Comparison of ENCODE assay signal across 10 cellular contexts in the genomic region with DNA sequence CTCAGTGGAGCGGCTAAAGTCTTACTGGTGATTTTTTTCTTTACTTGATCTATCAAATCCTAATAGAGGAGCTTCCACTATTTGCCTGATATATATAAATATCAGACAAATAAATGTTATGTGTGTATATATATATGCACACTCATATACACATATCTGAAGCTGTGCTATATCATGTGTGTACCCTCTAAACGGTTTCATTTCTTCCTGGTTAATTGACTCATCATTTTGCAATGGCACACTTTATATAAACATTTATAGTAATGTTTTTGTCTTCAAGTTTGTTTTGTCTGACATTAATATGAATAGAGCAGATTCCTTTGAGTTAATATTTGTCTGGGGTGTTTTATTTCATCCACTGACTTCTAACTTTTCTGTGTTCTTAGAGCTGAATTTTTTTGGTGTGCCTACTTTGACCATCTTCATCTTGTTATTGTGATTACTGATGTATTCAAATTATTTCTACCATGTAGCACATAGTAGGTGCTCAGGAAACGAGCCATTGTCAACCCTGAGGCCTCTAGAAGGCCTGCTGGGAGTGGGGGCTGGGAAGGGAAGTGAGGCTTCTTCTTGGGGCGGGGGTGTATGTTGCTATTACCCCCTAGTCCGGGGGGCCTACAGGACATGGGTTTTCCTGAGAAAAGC.
A peak's percentile ranks its signal among the peaks of the same experiment; 100 is the strongest.
DNase-seq lines count a peak whose midpoint lies in the region; ATAC-seq and TF ChIP-seq lines count a peak whose summit lies in the region.
"Had no signal": no experiment of that assay in that cellular context is flagged by ENCODE, and none has a peak within 500 bp of the region (broad histone marks: within the 10 kb centered on the region; RNA-seq: fewer than 3 reads in every experiment).

No MANE protein-coding gene starts in this region.

- H3K4me1 Mint-ChIP-seq in T-cell, result peaks cover 9 to 22% (median 16%) of the 10 kb centered on the region in 3 donors
- H3K4me1 Mint-ChIP-seq in effector memory CD8-positive, alpha-beta T cell (ENCODE audit: low read depth in 2 of 2), result peaks cover 0 to 3% of the 10 kb centered on the region in 2 donors

- no peaks in the 10 kb centered on the region for H3K9me2 ChIP-seq in DOHH2 (replicated peaks; ENCODE audit: control insufficient read depth, low read length)

- H3K9me3 ChIP-seq in DOHH2 (ENCODE audit: control insufficient read depth, insufficient read depth, low read length), result no peaks in the 10 kb centered on the region

- no peaks in the 10 kb centered on the region for H4K20me1 ChIP-seq in DOHH2 (ENCODE audit: control insufficient read depth, insufficient read depth, low read depth, low read length)

- ATAC-seq in T-cell (replicated peaks in 1 of 4) (no peak), GM21825 (IDR thresholded peaks at IDR 0.05; ENCODE audit: unreplicated experiment) (no peak), GM18909 (IDR thresholded peaks at IDR 0.05; ENCODE audit: poor library complexity, unreplicated experiment) (no peak), HG03565 (IDR thresholded peaks at IDR 0.05; ENCODE audit: unreplicated experiment) (no peak), HG03460 (IDR thresholded peaks at IDR 0.05; ENCODE audit: unreplicated experiment) (no peak)
- ATAC-seq in effector memory CD8-positive, alpha-beta T cell (replicated peaks), result no peak

- peak overlapping the region; percentile 33 for H3K27ac ChIP-seq in DOHH2 (ENCODE audit: low read depth, low read length)
- H3K27ac ChIP-seq: SK-N-MC had no signal

- no peaks in the 10 kb centered on the region for H3K79me2 ChIP-seq in DOHH2 (ENCODE audit: control insufficient read depth, low read length)

- H3K4me3 Mint-ChIP-seq in T-cell, result no peak overlapping the region
- H3K4me3 Mint-ChIP-seq in effector memory CD8-positive, alpha-beta T cell, result no peak overlapping the region

- peak overlapping the region; percentile 60 for H3K4me2 ChIP-seq in DOHH2 (ENCODE audit: low read length)

- no peaks in the 10 kb centered on the region for H3K9me3 Mint-ChIP-seq in T-cell
- H3K9me3 Mint-ChIP-seq in effector memory CD8-positive, alpha-beta T cell, result no peaks in the 10 kb centered on the region

- TF ChIP-seq CTCF in DOHH2 (IDR thresholded peaks at IDR 0.05; ENCODE audit: low read depth, low read length, poor library complexity, severe bottlenecking), result no peak

- H3K4me3 ChIP-seq in DOHH2 (ENCODE audit: low read length), result peak overlapping the region; percentile 36; the same call in 1 of the 2 replicates
- H3K4me3 ChIP-seq: coronary artery, SK-N-MC had no signal

- H3K36me3 Mint-ChIP-seq in T-cell, result no peaks in the 10 kb centered on the region
- no peaks in the 10 kb centered on the region for H3K36me3 Mint-ChIP-seq in effector memory CD8-positive, alpha-beta T cell (ENCODE audit: insufficient read depth)

- peaks cover 19% of the 10 kb centered on the region for H3K4me1 ChIP-seq in DOHH2 (ENCODE audit: control insufficient read depth, low read length)

- CTCF ChIA-PET in T-cell (lab: Charles Lee), result no interaction called here

- H3K27me3 Mint-ChIP-seq in T-cell, result peaks cover 3 to 4% of the 10 kb centered on the region in 2 donors
- H3K27me3 Mint-ChIP-seq in effector memory CD8-positive, alpha-beta T cell, result peaks cover 0 to 28% of the 10 kb centered on the region in 2 donors

- no peak for DNase-seq in T-cell
- DNase-seq in effector memory CD8-positive, alpha-beta T cell, result no peak
- DNase-seq in renal cortical epithelial cell (ENCODE audit: low read depth), result peak; percentile 14

- H3K36me3 ChIP-seq in DOHH2 (ENCODE audit: control insufficient read depth, low read length), result no peaks in the 10 kb centered on the region

- no peaks in the 10 kb centered on the region for H3K27me3 ChIP-seq in DOHH2 (ENCODE audit: control insufficient read depth, low read length)

- H3F3A ChIP-seq in DOHH2 (ENCODE audit: control insufficient read depth, insufficient read depth), result no peaks in the 10 kb centered on the region

- POLR2A ChIA-PET in T-cell (lab: Charles Lee), result no interaction called here

- peak overlapping the region; percentile 76 to 84 for H3K27ac Mint-ChIP-seq in T-cell
- H3K27ac Mint-ChIP-seq in effector memory CD8-positive, alpha-beta T cell, result peak overlapping the region; percentile 55 to 83
